Comparison of ENCODE assay signal across 28 cellular contexts in the genomic region with DNA sequence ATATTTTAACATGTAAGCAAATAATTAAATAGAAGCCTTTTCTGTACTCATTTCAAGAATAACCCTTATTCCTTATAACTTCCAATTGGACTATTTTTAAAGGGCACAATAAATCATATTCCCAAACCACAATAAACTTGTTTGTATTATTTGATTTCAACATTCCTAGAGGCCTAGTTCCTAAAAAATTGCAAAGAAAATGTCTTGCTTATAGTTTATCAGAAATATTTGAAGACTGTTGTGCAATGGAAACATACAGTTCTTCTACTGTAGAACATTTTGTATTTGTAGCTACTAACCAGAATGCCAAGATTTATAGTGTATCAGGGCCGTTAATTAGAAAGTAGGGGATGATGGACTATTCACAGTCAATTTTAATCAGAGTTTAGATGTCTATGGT.
"Had no signal": no experiment of that assay in that cellular context is flagged by ENCODE, and none has a peak within 500 bp of the region (broad histone marks: within the 10 kb centered on the region; RNA-seq: fewer than 3 reads in every experiment).

No MANE protein-coding gene starts in this region.

- H3K4me1 Mint-ChIP-seq: natural killer cell; nephron; neural progenitor cell; stimulated activated effector memory CD8-positive, alpha-beta T cell treated with anti-CD3 and anti-CD28 coated beads, Interleukin-12 subunit alpha, Interleukin-12 subunit beta, amount 100 ng/mL, for 72 hours; stimulated activated naive B cell treated with anti-CD40 and anti-IgM and Interleukin-4, amounts not matched to agents 10 μg/mL and 1 μg/mL and 100 μg/mL, for 72 hours had no signal

- H3K4me3 Mint-ChIP-seq: natural killer cell; nephron; neural progenitor cell; stimulated activated effector memory CD8-positive, alpha-beta T cell treated with anti-CD3 and anti-CD28 coated beads, Interleukin-12 subunit alpha, Interleukin-12 subunit beta, amount 100 ng/mL, for 72 hours; stimulated activated naive B cell treated with anti-CD40 and anti-IgM and Interleukin-4, amounts not matched to agents 10 μg/mL and 1 μg/mL and 100 μg/mL, for 72 hours; stimulated activated naive CD8-positive, alpha-beta T cell treated with anti-CD3 and anti-CD28 coated beads, Interleukin-15, Interleukin-2, amounts not matched to agents 100 ng/mL and 50 ng/mL, for 24 hours had no signal

- H3K4me1 ChIP-seq: neural progenitor cell, parathyroid adenoma, psoas muscle, right lobe of liver, sigmoid colon, stomach, thyroid gland, tibial nerve, upper lobe of left lung, uterus had no signal

- H3K27ac Mint-ChIP-seq: natural killer cell; nephron; neural progenitor cell; progenitor cell of endocrine pancreas; stimulated activated effector memory CD8-positive, alpha-beta T cell treated with anti-CD3 and anti-CD28 coated beads, Interleukin-12 subunit alpha, Interleukin-12 subunit beta, amount 100 ng/mL, for 72 hours; stimulated activated naive B cell treated with anti-CD40 and anti-IgM and Interleukin-4, amounts not matched to agents 10 μg/mL and 1 μg/mL and 100 μg/mL, for 72 hours; stimulated activated naive CD8-positive, alpha-beta T cell treated with anti-CD3 and anti-CD28 coated beads, Interleukin-15, Interleukin-2, amounts not matched to agents 100 ng/mL and 50 ng/mL, for 24 hours had no signal

- H3K9me3 ChIP-seq: ovary, psoas muscle, right lobe of liver, thoracic aorta, thyroid gland, uterus had no signal

- H3K36me3 Mint-ChIP-seq: natural killer cell; stimulated activated effector memory CD8-positive, alpha-beta T cell treated with anti-CD3 and anti-CD28 coated beads, Interleukin-12 subunit alpha, Interleukin-12 subunit beta, amount 100 ng/mL, for 72 hours; stimulated activated naive B cell treated with anti-CD40 and anti-IgM and Interleukin-4, amounts not matched to agents 10 μg/mL and 1 μg/mL and 100 μg/mL, for 72 hours had no signal

- H3K4me3 ChIP-seq: neural progenitor cell, ovary, psoas muscle, right lobe of liver, sigmoid colon, stomach, thoracic aorta, thyroid gland, tibial nerve, upper lobe of left lung, uterus had no signal

- H3K36me3 ChIP-seq: neural progenitor cell, ovary, right lobe of liver, sigmoid colon, stomach, thoracic aorta, thyroid gland, tibial nerve, upper lobe of left lung, uterus had no signal

- H3K27me3 Mint-ChIP-seq: progenitor cell of endocrine pancreas; stimulated activated naive B cell treated with anti-CD40 and anti-IgM and Interleukin-4, amounts not matched to agents 10 μg/mL and 1 μg/mL and 100 μg/mL, for 72 hours; stimulated activated naive CD8-positive, alpha-beta T cell treated with anti-CD3 and anti-CD28 coated beads, Interleukin-15, Interleukin-2, amounts not matched to agents 100 ng/mL and 50 ng/mL, for 24 hours had no signal

- H3K9ac ChIP-seq: neural progenitor cell, parathyroid adenoma had no signal

- DNase-seq: natural killer cell; occipital lobe; ovary; posterior cingulate gyrus; psoas muscle; right cardiac atrium; right lobe of liver; sigmoid colon; small intestine; stimulated activated CD4-positive, alpha-beta T cell treated with anti-CD3 and anti-CD28 coated beads, Interleukin-15, amount 100 ng/mL, for 24 hours; stimulated activated CD4-positive, alpha-beta T cell treated with anti-CD3 and anti-CD28 coated beads, Interleukin-2, amount 100 ng/mL, for 24 hours; stimulated activated CD4-positive, alpha-beta T cell treated with anti-CD3 and anti-CD28 coated beads, Interleukin-2, amount 100 ng/mL, for 48 hours; stimulated activated CD4-positive, alpha-beta T cell treated with anti-CD3 and anti-CD28 coated beads, Interleukin-4, amount 100 ng/mL, for 24 hours; stimulated activated naive B cell treated with anti-CD40 and anti-IgM and Interleukin-4, amounts not matched to agents 10 μg/mL and 1 μg/mL and 100 μg/mL, for 72 hours; stimulated activated naive CD4-positive, alpha-beta T cell treated with Interleukin-2 at 50 U/mL for 16 hours; stomach; thyroid gland; trophoblast cell; upper lobe of left lung; uterus had no signal

- H3K27me3 ChIP-seq: neural progenitor cell, ovary, right lobe of liver, sigmoid colon, stomach, thyroid gland, tibial nerve, upper lobe of left lung, uterus had no signal

- ATAC-seq: natural killer cell; psoas muscle; right cardiac atrium; right lobe of liver; stimulated activated effector memory CD8-positive, alpha-beta T cell treated with anti-CD3 and anti-CD28 coated beads, Interleukin-12 subunit alpha, Interleukin-12 subunit beta, amount 100 ng/mL, for 72 hours; stimulated activated naive B cell treated with anti-CD40 and anti-IgM and Interleukin-4, amounts not matched to agents 10 μg/mL and 1 μg/mL and 100 μg/mL, for 72 hours had no signal
